ENCODE assay signal across 8 cellular contexts in the genomic region with DNA sequence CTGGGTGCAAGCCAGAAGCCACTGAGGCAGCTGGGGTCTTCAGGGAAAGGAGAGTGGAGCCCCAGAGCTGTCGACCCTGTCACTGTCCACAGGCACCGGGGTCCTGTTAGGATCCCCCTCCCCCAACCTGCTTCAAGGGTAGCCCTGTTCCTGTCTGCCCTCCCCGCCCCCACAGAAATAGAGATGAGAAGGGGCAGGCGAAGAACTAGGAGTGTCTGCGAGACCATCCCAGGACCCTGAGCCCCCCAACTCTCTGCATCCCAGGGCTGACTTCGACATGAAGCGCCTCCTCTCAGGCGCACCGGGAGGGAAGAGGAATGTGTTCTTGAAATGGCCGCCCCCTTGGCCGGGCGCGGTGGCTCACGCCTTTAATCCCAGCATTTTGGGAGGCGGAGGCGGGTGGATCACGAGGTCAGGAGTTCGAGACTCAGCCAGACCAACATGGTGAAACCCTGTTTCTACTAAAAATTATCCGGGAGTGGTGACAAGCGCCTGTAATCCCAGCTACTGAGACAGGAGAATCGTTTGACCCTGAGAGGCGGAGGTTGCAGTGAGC. TPM values are rescaled to one million over a fixed set of nuclear protein-coding genes. Genes with fewer than 3 reads are reported as not detected.
DNase-seq lines count a peak whose midpoint lies in the region; ATAC-seq and TF ChIP-seq lines count a peak whose summit lies in the region.

No MANE protein-coding gene starts in this region.

- DNase-seq in AG08395 (ENCODE audit: low spot score) (peak; percentile 29), OCI-LY7 (ENCODE audit: low spot score) (no peak), 8988T (no peak), Kasumi-1 (lab: John Stamatoyannopoulos, UW) (no peak)

- H3K9me3 ChIP-seq in OCI-LY7 (ENCODE audit: low read length) (no peaks in the 10 kb centered on the region), endocrine pancreas (ENCODE audit: control insufficient read depth, low read length) (no peaks in the 10 kb centered on the region), muscle layer of duodenum (ENCODE audit: control insufficient read depth in 1 of 2, low read length in 2 of 2) (no peaks in the 10 kb centered on the region)

- POLR2A ChIA-PET in OCI-LY7 (lab: Charles Lee) = interaction anchor here (1.6 to 2.5 kb wide), 2 partner anchors 94 to 106 kb away, joined by 5 to 8 read pairs; a partner anchor contains a TSS

- peak overlapping the region; percentile 36; the same call in 1 of the 2 replicates for H2AFZ ChIP-seq in OCI-LY7 (ENCODE audit: low read length)

- H3K4me1 ChIP-seq in OCI-LY7 (ENCODE audit: insufficient read depth, low read length, poor library complexity, severe bottlenecking) (peaks cover 46% of the 10 kb centered on the region), endocrine pancreas (ENCODE audit: control insufficient read depth, insufficient read depth, low read length) (no peaks in the 10 kb centered on the region), muscle layer of duodenum (ENCODE audit: control insufficient read depth in 1 of 2, insufficient read depth in 2 of 2, low read length in 2 of 2) (peaks cover 7 to 19% of the 10 kb centered on the region in 2 donors)

- TSS peak; percentile 89 for BruUV-seq in OCI-LY7 (replicated peaks; lab: Mats Ljungman, UMichigan)

- no peaks in the 10 kb centered on the region for H3K9me2 ChIP-seq in OCI-LY7 (ENCODE audit: insufficient read depth, low read length)

- CTCF ChIA-PET in OCI-LY7 (lab: Charles Lee; ENCODE audit: unreplicated experiment) = no interaction called here

- TF ChIP-seq CTCF in OCI-LY7 (conservative IDR thresholded peaks at IDR 0.05; ENCODE audit: low read length) = no peak

- no peaks in the 10 kb centered on the region for H4K20me1 ChIP-seq in OCI-LY7 (ENCODE audit: insufficient read depth, low read length)

- peak overlapping the region; percentile 99 for H3K9ac ChIP-seq in endocrine pancreas (ENCODE audit: control insufficient read depth, insufficient read depth, low read length)

- H3K36me3 ChIP-seq in OCI-LY7 (ENCODE audit: insufficient read depth, low read length) = no peaks in the 10 kb centered on the region; the same call in 1 of the 2 replicates
- H3K36me3 ChIP-seq in endocrine pancreas (ENCODE audit: control insufficient read depth, insufficient read depth, low read length) = no peaks in the 10 kb centered on the region
- H3K36me3 ChIP-seq in muscle layer of duodenum (ENCODE audit: control insufficient read depth in 1 of 2, insufficient read depth in 2 of 2, low read length in 2 of 2) = no peaks in the 10 kb centered on the region

- intact Hi-C loops in OCI-LY7 (cut with micrococcal nuclease; ENCODE audit: unreplicated experiment) = loop anchor here (1.0 to 10.0 kb wide), 3 partner anchors 34 to 817 kb away; no protein-coding TSS in a partner anchor

- H3K27ac ChIP-seq in OCI-LY7 (ENCODE audit: low read depth, low read length, poor library complexity, severe bottlenecking) = peak overlapping the region; percentile 95
- peak overlapping the region; percentile 80 for H3K27ac ChIP-seq in muscle layer of duodenum (ENCODE audit: low read length)

- peaks cover 11% of the 10 kb centered on the region; the same call in 1 of the 2 replicates for H3K79me2 ChIP-seq in OCI-LY7 (ENCODE audit: insufficient read depth, low read depth, low read length)

- H3K4me2 ChIP-seq in OCI-LY7 (ENCODE audit: low read length) = peak overlapping the region; percentile 93

- ATAC-seq in GM21367 (IDR thresholded peaks at IDR 0.05; ENCODE audit: unreplicated experiment) (peak; percentile 17), HG02938 (IDR thresholded peaks at IDR 0.05; ENCODE audit: unreplicated experiment) (no peak)

- H3K4me3 ChIP-seq in OCI-LY7 (ENCODE audit: low read depth, low read length, poor library complexity, severe bottlenecking) = peak overlapping the region; percentile 78
- peak overlapping the region; percentile 16 for H3K4me3 ChIP-seq in endocrine pancreas (ENCODE audit: control insufficient read depth, insufficient read depth, low read length)
- peak overlapping the region; percentile 70 to 77 for H3K4me3 ChIP-seq in muscle layer of duodenum (ENCODE audit: low read depth in 1 of 2, low read length in 2 of 2)

- no peaks in the 10 kb centered on the region for H3K27me3 ChIP-seq in endocrine pancreas (ENCODE audit: control insufficient read depth, insufficient read depth, low read length)
- H3K27me3 ChIP-seq in muscle layer of duodenum (ENCODE audit: low read depth, low read length) = no peaks in the 10 kb centered on the region

RNA-seq across cellular contexts. Expression of a gene that starts 0.6 kb away (rescaled TPM):
- total RNA-seq in OCI-LY7 (2014; rRNA removed; shearing (Covaris generic)) = 5.1 and 6.0 TPM in 2 replicates
- total RNA-seq in OCI-LY7 (2022) = 8.4 and 8.7 TPM in 2 replicates

RNA-seq across cellular contexts. Expression of a gene that starts 2.7 kb away (rescaled TPM):
- total RNA-seq in OCI-LY7 (2014; rRNA removed; shearing (Covaris generic)) = 163 and 241 TPM in 2 replicates
- total RNA-seq in OCI-LY7 (2022) = 312 and 333 TPM in 2 replicates

RNA-seq across cellular contexts. Expression of a gene that starts 11.3 kb away (rescaled TPM):
- total RNA-seq in OCI-LY7 (2014; rRNA removed; shearing (Covaris generic)) = 1.0 and 1.7 TPM in 2 replicates
- total RNA-seq in OCI-LY7 (2022) = 0.86 and 1.3 TPM in 2 replicates

RNA-seq across cellular contexts. Expression of a gene that starts 16.3 kb away (rescaled TPM):
- total RNA-seq in OCI-LY7 (2014; rRNA removed; shearing (Covaris generic)) = 50.8 and 54.6 TPM in 2 replicates
- 191 and 252 TPM in 2 replicates for total RNA-seq in OCI-LY7 (2022)

RNA-seq across cellular contexts. Expression of a gene that starts 21.1 kb away (rescaled TPM):
- total RNA-seq in OCI-LY7 (2014; rRNA removed; shearing (Covaris generic)) = 10.0 and 12.9 TPM in 2 replicates
- total RNA-seq in OCI-LY7 (2022) = 6.3 and 9.2 TPM in 2 replicates

Comparison
In these comparisons a context has a peak if more than half of its experiments do, and no peak if none do; other contexts are left out.
1. H3K4me3 ChIP-seq: peak in every context shown above with its lines; median percentile 78 in OCI-LY7; 74 in muscle layer of duodenum; 16 in endocrine pancreas.